In genomic region chr3:48982016-48982415, GRCh38 we compare ENCODE assay signal across 18 cellular contexts.
"Had no signal": no experiment of that assay in that cellular context is flagged by ENCODE, and none has a peak within 500 bp of the region (broad histone marks: within the 10 kb centered on the region; RNA-seq: fewer than 3 reads in every experiment).

No MANE protein-coding gene starts in this region.

- DNase-seq: endodermal cell; erythroblast; foreskin keratinocyte; immature natural killer cell; kidney; left cardiac atrium; mammary epithelial cell; mucosa of descending colon; naive thymus-derived CD8-positive, alpha-beta T cell; ovary; right cardiac atrium; stimulated activated CD4-positive, alpha-beta T cell treated with anti-CD3 and anti-CD28 coated beads, Interleukin-2, amount 100 ng/mL, for 48 hours; tibial artery; upper lobe of left lung; uterus had no signal

- H3K4me3 Mint-ChIP-seq: dendritic cell treated with granulocyte-macrophage colony-stimulating factor and Interleukin-4, amounts not matched to agents 40 ng/mL and 50 ng/mL, for 4 days; endodermal cell; immature natural killer cell; naive thymus-derived CD8-positive, alpha-beta T cell; stimulated activated naive CD8-positive, alpha-beta T cell treated with anti-CD3 and anti-CD28 coated beads, Interleukin-15, Interleukin-2, amounts not matched to agents 100 ng/mL and 50 ng/mL, for 24 hours had no signal

- H3K27ac Mint-ChIP-seq: dendritic cell treated with granulocyte-macrophage colony-stimulating factor and Interleukin-4, amounts not matched to agents 40 ng/mL and 50 ng/mL, for 4 days; endodermal cell had no signal

- ATAC-seq: foreskin keratinocyte; left cardiac atrium; mucosa of descending colon; naive thymus-derived CD8-positive, alpha-beta T cell; right cardiac atrium had no signal

- H3K4me1 Mint-ChIP-seq: endodermal cell, immature natural killer cell had no signal

- H3K9me3 Mint-ChIP-seq: dendritic cell treated with granulocyte-macrophage colony-stimulating factor and Interleukin-4, amounts not matched to agents 40 ng/mL and 50 ng/mL, for 4 days; endodermal cell; immature natural killer cell; naive thymus-derived CD8-positive, alpha-beta T cell; neural crest cell; stimulated activated naive CD8-positive, alpha-beta T cell treated with anti-CD3 and anti-CD28 coated beads, Interleukin-15, Interleukin-2, amounts not matched to agents 100 ng/mL and 50 ng/mL, for 24 hours had no signal

- H3K27me3 Mint-ChIP-seq: dendritic cell treated with granulocyte-macrophage colony-stimulating factor and Interleukin-4, amounts not matched to agents 40 ng/mL and 50 ng/mL, for 4 days; naive thymus-derived CD8-positive, alpha-beta T cell; stimulated activated naive CD8-positive, alpha-beta T cell treated with anti-CD3 and anti-CD28 coated beads, Interleukin-15, Interleukin-2, amounts not matched to agents 100 ng/mL and 50 ng/mL, for 24 hours had no signal
